17 cellular contexts compared by ENCODE assay signal in the genomic region with DNA sequence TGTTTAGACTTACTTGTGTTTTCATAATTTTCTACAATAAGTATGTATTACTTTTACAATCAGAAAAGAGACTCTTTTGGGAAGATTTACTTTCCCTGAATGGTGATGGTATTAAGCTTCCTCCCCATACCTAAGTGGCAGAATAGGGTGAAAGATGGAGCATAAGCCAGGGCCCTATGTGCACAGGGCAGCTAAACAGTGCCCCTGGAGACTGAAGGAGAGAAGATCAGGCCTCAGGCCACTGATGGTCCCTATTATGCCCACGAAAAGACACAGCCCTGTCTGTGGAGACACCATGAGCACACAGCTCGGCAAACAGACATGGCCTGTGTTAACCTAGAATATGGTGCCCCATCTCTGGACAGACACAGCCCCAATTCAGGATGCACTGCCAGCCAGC.
"Had no signal": no experiment of that assay in that cellular context is flagged by ENCODE, and none has a peak within 500 bp of the region (broad histone marks: within the 10 kb centered on the region; RNA-seq: fewer than 3 reads in every experiment).

No MANE protein-coding gene starts in this region.

- FAIRE-seq: pancreas had no signal

- H3K4me3 ChIP-seq: body of pancreas, hepatocyte, pancreas, stomach, thoracic aorta had no signal

- H3K9me3 ChIP-seq: body of pancreas, pancreas, thoracic aorta had no signal

- H3K79me2 ChIP-seq: hepatocyte had no signal

- DNase-seq: activated CD4-positive, alpha-beta memory T cell treated with anti-CD3 and anti-CD28 coated beads for 36 hours; activated CD4-positive, alpha-beta T cell treated with anti-CD3 and anti-CD28 coated beads for 1 hour; activated effector memory CD4-positive, alpha-beta T cell treated with anti-CD3 and anti-CD28 coated beads, Interleukin-2, amount 50 U/mL, for 16 hours; activated T-cell treated with anti-CD3 and anti-CD28 coated beads, Interleukin-2, amount 50 U/mL, for 4 hours; amniotic stem cell; cortex of kidney; effector memory CD8-positive, alpha-beta T cell; mesenchymal stem cell; nephron progenitor cell; stimulated activated CD4-positive, alpha-beta T cell treated with anti-CD3 and anti-CD28 coated beads, Interleukin-4, amount 100 ng/mL, for 24 hours; stomach had no signal

- H3K4me1 ChIP-seq: body of pancreas, pancreas, stomach had no signal

- ATAC-seq: activated naive CD4-positive, alpha-beta T cell treated with anti-CD3 and anti-CD28 coated beads, Interleukin-2, amount 50 U/mL, for 72 hours; activated T-cell treated with anti-CD3 and anti-CD28 coated beads, Interleukin-2, amount 50 U/mL, for 4 hours; body of pancreas; effector memory CD8-positive, alpha-beta T cell; left ventricle myocardium superior had no signal

- H3K36me3 ChIP-seq: pancreas, stomach, thoracic aorta had no signal

- H3K4me2 ChIP-seq: hepatocyte had no signal

- H3K27ac ChIP-seq: body of pancreas, hepatocyte, pancreas, stomach, thoracic aorta had no signal

- H3K27me3 ChIP-seq: body of pancreas, hepatocyte, pancreas, stomach had no signal

- H2AFZ ChIP-seq: hepatocyte had no signal
